ENCODE assay signal across 10 cellular contexts in the genomic region with DNA sequence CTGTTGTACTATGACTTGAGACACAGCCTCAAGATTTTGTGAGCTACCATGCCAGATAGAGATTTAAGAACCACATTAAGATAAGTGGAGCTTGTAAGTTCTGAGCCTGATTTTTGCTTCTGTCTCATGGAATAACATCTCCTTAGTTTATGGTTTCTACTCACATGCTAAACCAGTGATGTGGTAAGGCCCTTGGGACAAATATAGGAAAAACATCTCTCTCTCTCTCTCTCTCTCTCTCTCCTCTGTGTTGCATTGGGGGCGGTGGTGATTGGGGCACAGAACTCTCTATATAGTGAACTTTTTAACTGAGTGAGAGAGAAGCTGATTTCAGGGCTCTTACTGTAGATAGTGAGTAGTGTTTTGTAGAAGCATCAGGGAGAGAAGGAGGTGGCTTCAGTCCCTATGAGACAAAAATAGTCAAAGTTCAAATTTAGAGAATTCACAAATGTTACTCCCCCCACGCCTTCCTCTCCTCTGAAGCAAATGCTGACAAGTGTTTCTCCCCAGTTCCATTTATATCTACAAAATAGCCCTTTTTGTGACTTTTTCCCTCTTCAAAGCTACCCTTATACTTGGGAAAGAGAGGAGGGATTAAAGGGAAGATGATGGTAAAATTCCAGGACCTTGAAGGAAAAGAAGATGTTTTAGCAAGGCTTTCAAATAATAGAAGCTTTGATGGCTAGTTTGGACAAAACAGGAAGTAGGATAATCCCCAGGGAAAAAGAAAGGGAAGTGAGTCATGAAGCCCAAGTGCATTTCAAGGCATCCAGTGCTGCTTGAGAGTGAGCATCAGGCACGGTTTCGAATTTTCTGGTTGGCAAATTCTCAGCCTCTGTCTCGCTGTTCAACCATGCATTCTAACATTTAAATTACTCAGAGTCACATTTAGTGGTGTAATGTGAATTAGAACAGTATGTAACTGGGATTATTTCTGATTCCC.
DNase-seq lines count a peak whose midpoint lies in the region; ATAC-seq, FAIRE-seq and TF ChIP-seq lines count a peak whose summit lies in the region.
"Had no signal": no experiment of that assay in that cellular context is flagged by ENCODE, and none has a peak within 500 bp of the region (broad histone marks: within the 10 kb centered on the region; RNA-seq: fewer than 3 reads in every experiment).

No MANE protein-coding gene starts in this region.

- peak; percentile 98 for FAIRE-seq in endothelial cell of umbilical vein (lab: Jason Lieb, UNC)

- H3K27me3 ChIP-seq in GM06990 (replicated peaks; ENCODE audit: control insufficient read depth, insufficient read depth, low read length) (no peaks in the 10 kb centered on the region), endothelial cell of umbilical vein (ENCODE audit: control insufficient read depth in 2 of 2, insufficient read depth in 2 of 2, low read length in 2 of 2) (no peaks in the 10 kb centered on the region), psoas muscle (ENCODE audit: insufficient read depth in 3 of 3, low read length in 2 of 3) (peaks cover 0 to 3% (median 0%) of the 10 kb centered on the region in 3 donors)
- H3K27me3 ChIP-seq: Peyer's patch had no signal

- TSS peak; percentile 78 for BruUV-seq in endothelial cell of umbilical vein (replicated peaks; lab: Mats Ljungman, UMichigan)

- TF ChIP-seq POLR2A in endothelial cell of umbilical vein (IDR thresholded peaks at IDR 0.05; ENCODE audit: low read depth, low read length): peak; percentile 15

- peak overlapping the region; percentile 24 for H3K9ac ChIP-seq in endothelial cell of umbilical vein (replicated peaks; ENCODE audit: extremely low read depth, insufficient read depth, low read length)

- no peak for TF ChIP-seq CTCF in GM06990 (IDR thresholded peaks at IDR 0.05; ENCODE audit: insufficient read depth, low read length, poor library complexity, severe bottlenecking)
- TF ChIP-seq CTCF in endothelial cell of umbilical vein (IDR thresholded peaks at IDR 0.05; ENCODE audit: extremely low read depth in 1 of 2, insufficient read depth in 1 of 2, low read depth in 1 of 2, low read length in 2 of 2): no peak
- TF ChIP-seq CTCF in psoas muscle (IDR thresholded peaks at IDR 0.05): no peak
- TF ChIP-seq CTCF in GM10248 (IDR thresholded peaks at IDR 0.05; ENCODE audit: control extremely low read depth, extremely low read depth, low read depth, missing control alignments): no peak

- H3K4me3 ChIP-seq in GM06990 (replicated peaks; ENCODE audit: low read depth, low read length) (no peak overlapping the region), endothelial cell of umbilical vein (replicated peaks in 1 of 3; ENCODE audit: insufficient read depth in 1 of 3, low read depth in 1 of 3, low read length in 3 of 3) (no peak overlapping the region), psoas muscle (no peak overlapping the region)
- H3K4me3 ChIP-seq: Peyer's patch had no signal

- intact Hi-C loops in endothelial cell of umbilical vein (cut with micrococcal nuclease): loop anchor here (1.0 to 2.0 kb wide), 3 partner anchors 14 to 135 kb away; partner anchors contain the start of gene AP1S2
- intact Hi-C loops in psoas muscle (cut with DNase I): no loop called here

- H3K9me1 ChIP-seq in endothelial cell of umbilical vein (replicated peaks; ENCODE audit: control insufficient read depth, extremely low read depth, insufficient read depth, low read length): no peaks in the 10 kb centered on the region

- DNase-seq in GM06990 (ENCODE audit: extremely low read depth, insufficient read length) (peak; percentile 18), NAMALWA (ENCODE audit: low spot score) (peak; percentile 17), endothelial cell of umbilical vein (ENCODE audit: low read depth, low spot score) (peak; percentile 74), psoas muscle (no peak), GM10248 (ENCODE audit: extremely low spot score) (no peak), NCI-H1436 (lab: John Stamatoyannopoulos, UW) (no peak)
- DNase-seq: Peyer's patch had no signal

- no peaks in the 10 kb centered on the region for H3K79me2 ChIP-seq in endothelial cell of umbilical vein (ENCODE audit: control insufficient read depth, insufficient read depth, low read length)

- ATAC-seq in psoas muscle: no peak
- ATAC-seq in HG02763 (IDR thresholded peaks at IDR 0.05; ENCODE audit: unreplicated experiment): no peak
- no peak for ATAC-seq in GM19328 (IDR thresholded peaks at IDR 0.05; ENCODE audit: unreplicated experiment)
- ATAC-seq: activated T-helper 17 cell treated with anti-CD3 and anti-CD28 coated beads, Interleukin-2, amount 50 U/mL, for 72 hours had no signal

- peak overlapping the region; percentile 34 for H2AFZ ChIP-seq in endothelial cell of umbilical vein (ENCODE audit: low read depth, low read length)

- H3K4me1 ChIP-seq in endothelial cell of umbilical vein (ENCODE audit: control insufficient read depth, extremely low read depth, insufficient read depth, low read length) (peaks cover 17% of the 10 kb centered on the region), psoas muscle (no peaks in the 10 kb centered on the region)
- H3K4me1 ChIP-seq: Peyer's patch had no signal

- dilution Hi-C loops in endothelial cell of umbilical vein (cut with MboI; ENCODE audit: extremely low pct_ligation_motif_present, low sequenced_read_pairs): no loop called here

- WGBS in psoas muscle, 3 donors: 36 to 39% (median 39%) methylated on average over 5 of the region's 5 CpGs

- POLR2A ChIA-PET in endothelial cell of umbilical vein (lab: Charles Lee) (no interaction called here), GM10248 (lab: Yijun Ruan, JAX) (no interaction called here)

- H3K36me3 ChIP-seq in GM06990 (ENCODE audit: control insufficient read depth, insufficient read depth, low read length) (no peaks in the 10 kb centered on the region), endothelial cell of umbilical vein (ENCODE audit: control insufficient read depth in 2 of 2, extremely low read depth in 1 of 2, insufficient read depth in 2 of 2, low read length in 2 of 2) (no peaks in the 10 kb centered on the region), psoas muscle (ENCODE audit: insufficient read depth in 1 of 2, low read depth in 1 of 2) (no peaks in the 10 kb centered on the region)
- H3K36me3 ChIP-seq: Peyer's patch had no signal

- H3K4me2 ChIP-seq in endothelial cell of umbilical vein (ENCODE audit: insufficient read depth, low read length): peak overlapping the region; percentile 77

- no peaks in the 10 kb centered on the region for H4K20me1 ChIP-seq in endothelial cell of umbilical vein (replicated peaks; ENCODE audit: control insufficient read depth, extremely low read depth, insufficient read depth, low read length)

- H3K27ac ChIP-seq in endothelial cell of umbilical vein (ENCODE audit: insufficient read depth, low read depth, low read length) (peak overlapping the region; percentile 75), psoas muscle (peak overlapping the region; percentile 51)
- H3K27ac ChIP-seq: Peyer's patch had no signal

- no peaks in the 10 kb centered on the region for H3K9me3 ChIP-seq in endothelial cell of umbilical vein (replicated peaks; ENCODE audit: control insufficient read depth, insufficient read depth, low read length)
- no peaks in the 10 kb centered on the region for H3K9me3 ChIP-seq in psoas muscle
- H3K9me3 ChIP-seq: Peyer's patch had no signal

- CTCF ChIA-PET in endothelial cell of umbilical vein (lab: Charles Lee) (interaction anchor here (0.9 to 2.3 kb wide), 2 partner anchors 11 to 17 kb away, joined by 3 to 6 read pairs; no protein-coding TSS in a partner anchor), GM10248 (lab: Yijun Ruan, JAX) (interaction anchor here (1.4 kb wide), 1 partner anchor 9 kb away, joined by 6 read pairs; no protein-coding TSS in a partner anchor)

TF ChIP-seq in endothelial cell of umbilical vein, 7 proteins besides CTCF, POLR2A, EP300 and RAD21:
- no peak for TF ChIP-seq MYC (IDR thresholded peaks at IDR 0.05; ENCODE audit: low read depth, low read length)
- TF ChIP-seq EZH2 (IDR thresholded peaks at IDR 0.05; ENCODE audit: borderline replicate concordance, low read depth, low read length, severe bottlenecking): no peak
- TF ChIP-seq GATA2 (IDR thresholded peaks at IDR 0.05; ENCODE audit: insufficient read depth, insufficient read length, low read depth, low read length): no peak
- peak; percentile 68 for TF ChIP-seq FOS (IDR thresholded peaks at IDR 0.05; ENCODE audit: borderline replicate concordance, insufficient read depth, low read length)
- no peak for TF ChIP-seq POLR2AphosphoS5 (IDR thresholded peaks at IDR 0.05; ENCODE audit: insufficient read depth, low read depth, low read length)
- TF ChIP-seq JUN (IDR thresholded peaks at IDR 0.05; ENCODE audit: borderline replicate concordance, insufficient read depth, insufficient read length, low read depth): peak; percentile 77

Comparison
In these comparisons a context has a peak if more than half of its experiments do, and no peak if none do; other contexts are left out.
1. DNase-seq: peak in GM06990 (single experiment), NAMALWA (single experiment) and endothelial cell of umbilical vein (single experiment); none in psoas muscle (0 of 2), GM10248 (single experiment) and NCI-H1436 (single experiment).